1 cellular context compared by ENCODE assay signal in the genomic region with DNA sequence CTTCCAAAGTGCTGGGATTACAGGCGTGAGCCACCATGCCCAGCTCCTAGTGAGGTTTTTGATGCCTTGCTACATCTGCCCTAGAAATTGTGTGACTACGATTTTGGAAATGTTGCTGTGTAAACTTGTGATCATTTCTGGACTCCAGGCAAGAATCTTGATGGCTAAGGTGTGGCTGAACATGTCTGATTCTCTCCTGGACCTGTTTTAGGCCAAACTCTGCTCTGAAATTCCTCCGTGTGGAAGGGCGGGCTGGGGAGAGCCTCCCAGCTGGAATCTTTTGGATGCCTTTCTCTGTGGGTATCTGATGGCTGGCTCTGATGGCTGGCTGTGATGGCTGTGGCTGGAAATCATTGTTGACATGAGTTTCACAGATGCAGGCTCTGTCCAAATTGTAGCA.
TF ChIP-seq lines count a peak whose summit lies in the region.

No MANE protein-coding gene starts in this region.

TF ChIP-seq in GM23338, 12 proteins besides CTCF, POLR2A, EP300 and RAD21 (continued from another document):
- TF ChIP-seq, protein P1, sequence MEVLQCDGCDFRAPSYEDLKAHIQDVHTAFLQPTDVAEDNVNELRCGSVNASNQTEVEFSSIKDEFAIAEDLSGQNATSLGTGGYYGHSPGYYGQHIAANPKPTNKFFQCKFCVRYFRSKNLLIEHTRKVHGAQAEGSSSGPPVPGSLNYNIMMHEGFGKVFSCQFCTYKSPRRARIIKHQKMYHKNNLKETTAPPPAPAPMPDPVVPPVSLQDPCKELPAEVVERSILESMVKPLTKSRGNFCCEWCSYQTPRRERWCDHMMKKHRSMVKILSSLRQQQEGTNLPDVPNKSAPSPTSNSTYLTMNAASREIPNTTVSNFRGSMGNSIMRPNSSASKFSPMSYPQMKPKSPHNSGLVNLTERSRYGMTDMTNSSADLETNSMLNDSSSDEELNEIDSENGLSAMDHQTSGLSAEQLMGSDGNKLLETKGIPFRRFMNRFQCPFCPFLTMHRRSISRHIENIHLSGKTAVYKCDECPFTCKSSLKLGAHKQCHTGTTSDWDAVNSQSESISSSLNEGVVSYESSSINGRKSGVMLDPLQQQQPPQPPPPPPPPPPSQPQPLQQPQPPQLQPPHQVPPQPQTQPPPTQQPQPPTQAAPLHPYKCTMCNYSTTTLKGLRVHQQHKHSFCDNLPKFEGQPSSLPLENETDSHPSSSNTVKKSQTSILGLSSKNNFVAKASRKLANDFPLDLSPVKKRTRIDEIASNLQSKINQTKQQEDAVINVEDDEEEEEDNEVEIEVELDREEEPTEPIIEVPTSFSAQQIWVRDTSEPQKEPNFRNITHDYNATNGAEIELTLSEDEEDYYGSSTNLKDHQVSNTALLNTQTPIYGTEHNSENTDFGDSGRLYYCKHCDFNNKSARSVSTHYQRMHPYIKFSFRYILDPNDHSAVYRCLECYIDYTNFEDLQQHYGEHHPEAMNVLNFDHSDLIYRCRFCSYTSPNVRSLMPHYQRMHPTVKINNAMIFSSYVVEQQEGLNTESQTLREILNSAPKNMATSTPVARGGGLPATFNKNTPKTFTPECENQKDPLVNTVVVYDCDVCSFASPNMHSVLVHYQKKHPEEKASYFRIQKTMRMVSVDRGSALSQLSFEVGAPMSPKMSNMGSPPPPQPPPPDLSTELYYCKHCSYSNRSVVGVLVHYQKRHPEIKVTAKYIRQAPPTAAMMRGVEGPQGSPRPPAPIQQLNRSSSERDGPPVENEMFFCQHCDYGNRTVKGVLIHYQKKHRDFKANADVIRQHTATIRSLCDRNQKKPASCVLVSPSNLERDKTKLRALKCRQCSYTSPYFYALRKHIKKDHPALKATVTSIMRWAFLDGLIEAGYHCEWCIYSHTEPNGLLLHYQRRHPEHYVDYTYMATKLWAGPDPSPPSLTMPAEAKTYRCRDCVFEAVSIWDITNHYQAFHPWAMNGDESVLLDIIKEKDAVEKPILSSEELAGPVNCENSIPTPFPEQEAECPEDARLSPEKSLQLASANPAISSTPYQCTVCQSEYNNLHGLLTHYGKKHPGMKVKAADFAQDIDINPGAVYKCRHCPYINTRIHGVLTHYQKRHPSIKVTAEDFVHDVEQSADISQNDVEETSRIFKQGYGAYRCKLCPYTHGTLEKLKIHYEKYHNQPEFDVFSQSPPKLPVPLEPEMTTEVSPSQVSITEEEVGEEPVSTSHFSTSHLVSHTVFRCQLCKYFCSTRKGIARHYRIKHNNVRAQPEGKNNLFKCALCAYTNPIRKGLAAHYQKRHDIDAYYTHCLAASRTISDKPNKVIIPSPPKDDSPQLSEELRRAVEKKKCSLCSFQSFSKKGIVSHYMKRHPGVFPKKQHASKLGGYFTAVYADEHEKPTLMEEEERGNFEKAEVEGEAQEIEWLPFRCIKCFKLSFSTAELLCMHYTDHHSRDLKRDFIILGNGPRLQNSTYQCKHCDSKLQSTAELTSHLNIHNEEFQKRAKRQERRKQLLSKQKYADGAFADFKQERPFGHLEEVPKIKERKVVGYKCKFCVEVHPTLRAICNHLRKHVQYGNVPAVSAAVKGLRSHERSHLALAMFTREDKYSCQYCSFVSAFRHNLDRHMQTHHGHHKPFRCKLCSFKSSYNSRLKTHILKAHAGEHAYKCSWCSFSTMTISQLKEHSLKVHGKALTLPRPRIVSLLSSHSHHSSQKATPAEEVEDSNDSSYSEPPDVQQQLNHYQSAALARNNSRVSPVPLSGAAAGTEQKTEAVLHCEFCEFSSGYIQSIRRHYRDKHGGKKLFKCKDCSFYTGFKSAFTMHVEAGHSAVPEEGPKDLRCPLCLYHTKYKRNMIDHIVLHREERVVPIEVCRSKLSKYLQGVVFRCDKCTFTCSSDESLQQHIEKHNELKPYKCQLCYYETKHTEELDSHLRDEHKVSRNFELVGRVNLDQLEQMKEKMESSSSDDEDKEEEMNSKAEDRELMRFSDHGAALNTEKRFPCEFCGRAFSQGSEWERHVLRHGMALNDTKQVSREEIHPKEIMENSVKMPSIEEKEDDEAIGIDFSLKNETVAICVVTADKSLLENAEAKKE (CRISPR knock-in tag; IDR thresholded peaks at IDR 0.05): no peak
- TF ChIP-seq ZNF331 (CRISPR knock-in tag; IDR thresholded peaks at IDR 0.05; ENCODE audit: low read depth): no peak
